ENCODE assay signal across 11 cellular contexts in genomic region chr22:22741843-22742242, GRCh38.
"Had no signal": no experiment of that assay in that cellular context is flagged by ENCODE, and none has a peak within 500 bp of the region (broad histone marks: within the 10 kb centered on the region; RNA-seq: fewer than 3 reads in every experiment).

No MANE protein-coding gene starts in this region.

- ATAC-seq: GM23338, HCT116 had no signal

- H3K27ac Mint-ChIP-seq: GM23338, H9, HFFc6 had no signal

- H3K9ac ChIP-seq: GM23248 had no signal

- FAIRE-seq: H1, H54 had no signal

- H3K4me3 ChIP-seq: GM23248, GM23338, HAP-1 had no signal

- H3K9me3 ChIP-seq: HAP-1 had no signal

- H3K36me3 ChIP-seq: HAP-1 had no signal

- DNase-seq: GM23248, GOT3, H7, H9, HCEC 1CT, HFFc6 had no signal

- H3K4me3 Mint-ChIP-seq: GM23338, H9, HFFc6 had no signal

- H3K27ac ChIP-seq: GM23248 had no signal

- H2AFZ ChIP-seq: GM23248, GM23338 had no signal

- H3K4me2 ChIP-seq: GM23338 had no signal

- H3K4me1 ChIP-seq: HAP-1 had no signal

- H3K9me3 Mint-ChIP-seq: GM23338, H9, HFFc6 had no signal
